In the genomic region with DNA sequence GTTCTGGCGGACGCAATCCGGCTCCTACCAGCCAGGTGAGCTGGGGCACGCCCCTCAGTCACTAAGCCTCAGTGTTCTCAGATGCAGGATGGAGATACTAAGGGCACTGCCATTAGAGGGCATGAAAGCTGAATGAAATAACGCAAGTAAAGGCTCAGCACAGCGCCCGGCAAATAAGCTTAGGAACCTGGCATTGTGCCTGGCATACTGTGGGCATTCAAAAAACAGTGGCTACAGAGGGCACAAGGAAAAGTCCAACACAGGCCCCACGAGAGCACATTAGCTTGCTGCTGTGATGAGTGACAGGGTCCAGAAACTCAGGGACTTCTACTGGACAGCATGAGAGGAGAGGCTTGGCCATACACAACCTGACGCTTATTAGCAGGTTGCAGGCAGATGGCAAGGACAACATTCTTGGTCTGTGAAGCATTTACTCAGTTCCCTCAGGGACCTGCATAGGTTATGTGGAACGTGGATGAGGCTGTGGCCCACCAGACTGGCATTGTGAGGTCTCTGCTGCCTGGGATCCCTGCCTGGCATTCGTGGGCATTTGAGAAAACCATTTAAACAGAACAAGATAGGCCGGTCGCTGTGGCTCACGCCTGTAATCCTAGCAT, we compare ENCODE assay signal across 13 cellular contexts. TPM values are rescaled to one million over a fixed set of nuclear protein-coding genes. Genes with fewer than 3 reads are reported as not detected.
DNase-seq lines count a peak whose midpoint lies in the region; ATAC-seq and TF ChIP-seq lines count a peak whose summit lies in the region.
"Had no signal": no experiment of that assay in that cellular context is flagged by ENCODE, and none has a peak within 500 bp of the region (broad histone marks: within the 10 kb centered on the region; RNA-seq: fewer than 3 reads in every experiment).

No MANE protein-coding gene starts in this region.

- intact Hi-C loops in heart left ventricle (cut with DNase I) (loop anchor here in 9 of 10 donors (5.0 to 10.0 kb wide), 5 partner anchors 82 to 147 kb away; a partner anchor contains a TSS), prostate gland (cut with DNase I) (loop anchor here (5.0 kb wide), 2 partner anchors 82 to 102 kb away; a partner anchor contains a TSS)

- TF ChIP-seq POLR2A in heart left ventricle (IDR thresholded peaks at IDR 0.05) = no peak
- no peak for TF ChIP-seq POLR2A in prostate gland (IDR thresholded peaks at IDR 0.05)

- peaks cover 33% of the 10 kb centered on the region for H3K36me3 ChIP-seq in BLaER1
- H3K36me3 ChIP-seq in heart left ventricle = peaks cover 0 to 49% (median 35%) of the 10 kb centered on the region in 9 donors
- no peaks in the 10 kb centered on the region for H3K36me3 ChIP-seq in prostate gland

- peaks cover 99% of the 10 kb centered on the region for H3K4me1 ChIP-seq in BLaER1
- peaks cover 2 to 76% (median 64%) of the 10 kb centered on the region in 12 donors for H3K4me1 ChIP-seq in heart left ventricle
- H3K4me1 ChIP-seq in prostate gland (replicated peaks) = peaks cover 24% of the 10 kb centered on the region

- H3K4me3 ChIP-seq in BLaER1 (no peak overlapping the region), heart left ventricle (no peak overlapping the region), prostate gland (no peak overlapping the region)

- H3K27ac ChIP-seq in BLaER1 (peak overlapping the region; percentile 91), heart left ventricle (peak overlapping the region in 11 of 12 donors; percentile 80 to 98 (median 94)), prostate gland (peak overlapping the region; percentile 82)

- peak overlapping the region; percentile 67; the same call in 1 of the 2 replicates for H3K9ac ChIP-seq in BLaER1

- WGBS in heart left ventricle, 4 donors = 61 to 73% (median 71%) methylated on average over 14 of the region's 14 CpGs
- WGBS in prostate gland = 62% methylated on average over 14 of the region's 14 CpGs

- ATAC-seq in heart left ventricle = peak in 1 of 4 donors; percentile 4
- no peak for ATAC-seq in GM21526 (IDR thresholded peaks at IDR 0.05; ENCODE audit: low FRiP score, unreplicated experiment)
- ATAC-seq: HCT116 had no signal

- no peaks in the 10 kb centered on the region for H3K27me3 ChIP-seq in BLaER1
- H3K27me3 ChIP-seq in heart left ventricle = no peaks in the 10 kb centered on the region
- H3K27me3 ChIP-seq in prostate gland (replicated peaks; ENCODE audit: insufficient read depth) = no peaks in the 10 kb centered on the region
- H3K27me3 ChIP-seq: BE2C had no signal

- peak overlapping the region; percentile 88 for H3K4me2 ChIP-seq in BLaER1

- TF ChIP-seq CTCF in heart left ventricle (IDR thresholded peaks at IDR 0.05) (no peak), prostate gland (IDR thresholded peaks at IDR 0.05) (no peak)

- H3K9me3 ChIP-seq in BLaER1 (no peaks in the 10 kb centered on the region), heart left ventricle (no peaks in the 10 kb centered on the region), prostate gland (no peaks in the 10 kb centered on the region)
- H3K9me3 ChIP-seq: BE2C had no signal

- DNase-seq in RPMI7951 (ENCODE audit: low read depth) = peak; percentile 37
- peak in 2 of 5 donors; percentile 46 to 56 for DNase-seq in heart left ventricle
- no peak for DNase-seq in prostate gland (ENCODE audit: low spot score)
- DNase-seq in GDM1 (lab: John Stamatoyannopoulos, UW) = no peak
- no peak for DNase-seq in NK-92 treated with Interleukin-12 subunit alpha and Interleukin-12 subunit beta, amount 100 ng/mL, for 24 hours (lab: John Stamatoyannopoulos, UW)
- no peak for DNase-seq in 8988T
- DNase-seq: activated naive CD4-positive, alpha-beta T cell treated with anti-CD3 and anti-CD28 coated beads, Interleukin-2, amount 50 U/mL, for 16 hours; BE2C; cortex of kidney; NCI-H1105 had no signal

- no peaks in the 10 kb centered on the region for H4K20me1 ChIP-seq in BLaER1

RNA-seq across cellular contexts. Expression of a gene that starts 12.2 kb away (rescaled TPM):
- 17.8 and 19.8 TPM in 2 replicates for total RNA-seq in RPMI7951 (2014; rRNA removed; shearing (Covaris generic))
- total RNA-seq in heart left ventricle (100 to 1,000 TPM in 6 of 9 donors, 10 to 100 TPM in 3; 87.9 to 128 (median 113) TPM), prostate gland (100 to 1,000 TPM in 1 of 2 donors, 10 to 100 TPM in 1; 74.3 to 148 TPM)
- polyA plus RNA-seq in heart left ventricle = 100 to 1,000 TPM in 1 of 2 donors, 10 to 100 TPM in 1; 99.9 to 160 TPM

RNA-seq across cellular contexts. Expression of a gene that starts 37.6 kb away (rescaled TPM):
- 12.0 and 12.6 TPM in 2 replicates for total RNA-seq in RPMI7951 (2014; rRNA removed; shearing (Covaris generic))
- total RNA-seq in heart left ventricle (10 to 100 TPM in 3 of 9 donors, 1 to 10 TPM in 6; 5.6 to 12.1 (median 8.3) TPM), prostate gland (10 to 100 TPM; 24.7 to 33.7 TPM)
- 1 to 10 TPM; 3.5 to 4.7 TPM for polyA plus RNA-seq in heart left ventricle

RNA-seq across cellular contexts. Expression of a gene that starts 59.8 kb away (rescaled TPM):
- 331 and 336 TPM in 2 replicates for total RNA-seq in RPMI7951 (2014; rRNA removed; shearing (Covaris generic))
- total RNA-seq in heart left ventricle (100 to 1,000 TPM in 3 of 9 donors, 10 to 100 TPM in 6; 73.6 to 206 (median 89.4) TPM), prostate gland (100 to 1,000 TPM; 241 to 364 TPM)
- 100 to 1,000 TPM in 1 of 2 donors, 10 to 100 TPM in 1; 75.7 to 192 TPM for polyA plus RNA-seq in heart left ventricle
